Comparison of ENCODE assay signal across 17 cellular contexts in genomic region chr12:1740161-1740948, GRCh38. TPM values are rescaled to one million over a fixed set of nuclear protein-coding genes. Genes with fewer than 3 reads are reported as not detected.
DNase-seq lines count a peak whose midpoint lies in the region; ATAC-seq and TF ChIP-seq lines count a peak whose summit lies in the region.
"Had no signal": no experiment of that assay in that cellular context is flagged by ENCODE, and none has a peak within 500 bp of the region (broad histone marks: within the 10 kb centered on the region; RNA-seq: fewer than 3 reads in every experiment).

No MANE protein-coding gene starts in this region.

- no peak overlapping the region for H3K4me3 Mint-ChIP-seq in activated T-cell treated with anti-CD3 and anti-CD28 coated beads, Interleukin-2, amount 50 U/mL, for 72 hours
- H3K4me3 Mint-ChIP-seq in T-cell, result no peak overlapping the region
- H3K4me3 Mint-ChIP-seq: IgD-negative memory B cell had no signal

- no peaks in the 10 kb centered on the region for H3K9me3 Mint-ChIP-seq in activated T-cell treated with anti-CD3 and anti-CD28 coated beads, Interleukin-2, amount 50 U/mL, for 72 hours
- H3K9me3 Mint-ChIP-seq in T-cell, result no peaks in the 10 kb centered on the region
- H3K9me3 Mint-ChIP-seq: IgD-negative memory B cell had no signal

- H3K9me3 ChIP-seq in right lobe of liver (no peaks in the 10 kb centered on the region), subcutaneous abdominal adipose tissue (ENCODE audit: control insufficient read depth in 5 of 5, low read length in 5 of 5) (no peaks in the 10 kb centered on the region)
- H3K9me3 ChIP-seq: sigmoid colon, transverse colon had no signal

- peaks cover 27% of the 10 kb centered on the region for H3K4me1 Mint-ChIP-seq in activated T-cell treated with anti-CD3 and anti-CD28 coated beads, Interleukin-2, amount 50 U/mL, for 72 hours (ENCODE audit: low read depth)
- H3K4me1 Mint-ChIP-seq in T-cell, result peaks cover 54 to 55% (median 55%) of the 10 kb centered on the region in 3 donors

- no peak for TF ChIP-seq CTCF in right lobe of liver (IDR thresholded peaks at IDR 0.05)

- CTCF ChIA-PET in T-cell (lab: Charles Lee), result interaction anchor here in 1 of 2 donors (0.6 kb wide), 1 partner anchor 50 kb away, joined by 3 read pairs; no protein-coding TSS in a partner anchor

- H3K27me3 Mint-ChIP-seq in activated T-cell treated with anti-CD3 and anti-CD28 coated beads, Interleukin-2, amount 50 U/mL, for 72 hours (ENCODE audit: low read depth), result no peaks in the 10 kb centered on the region
- H3K27me3 Mint-ChIP-seq in T-cell, result no peaks in the 10 kb centered on the region
- H3K27me3 Mint-ChIP-seq: IgD-negative memory B cell had no signal

- no peak for TF ChIP-seq POLR2A in right lobe of liver (IDR thresholded peaks at IDR 0.05)

- peak overlapping the region in 1 of 5 donors; percentile 6 for H3K9ac ChIP-seq in subcutaneous abdominal adipose tissue (ENCODE audit: low read length in 5 of 5)

- no peaks in the 10 kb centered on the region for H3K36me3 ChIP-seq in right lobe of liver
- no peaks in the 10 kb centered on the region for H3K36me3 ChIP-seq in subcutaneous abdominal adipose tissue (ENCODE audit: control insufficient read depth in 5 of 5, insufficient read depth in 5 of 5, low read length in 5 of 5)
- H3K36me3 ChIP-seq: sigmoid colon, transverse colon had no signal

- H3K4me1 ChIP-seq in right lobe of liver (peaks cover 0 to 43% (median 7%) of the 10 kb centered on the region in 4 donors), subcutaneous abdominal adipose tissue (ENCODE audit: control insufficient read depth in 5 of 5, insufficient read depth in 5 of 5, low read length in 5 of 5) (peaks cover 3 to 46% (median 42%) of the 10 kb centered on the region in 5 donors)

- intact Hi-C loops in right lobe of liver (cut with DNase I), result no loop called here

- H3K27ac Mint-ChIP-seq in activated T-cell treated with anti-CD3 and anti-CD28 coated beads, Interleukin-2, amount 50 U/mL, for 72 hours, result peak overlapping the region; percentile 22
- H3K27ac Mint-ChIP-seq in T-cell, result peak overlapping the region; percentile 11 to 61

- no peak overlapping the region for H3K4me3 ChIP-seq in right lobe of liver
- H3K4me3 ChIP-seq in subcutaneous abdominal adipose tissue (ENCODE audit: low read depth in 1 of 5, low read length in 5 of 5), result no peak overlapping the region
- H3K4me3 ChIP-seq: sigmoid colon, transverse colon had no signal

- DNase-seq in activated T-cell treated with anti-CD3 and anti-CD28 coated beads, Interleukin-2, amount 50 U/mL, for 72 hours, result no peak
- no peak for DNase-seq in activated T-cell treated with anti-CD3 and anti-CD28 coated beads for 4 hours
- peak in 2 of 34 experiments; percentile 5 to 6 for DNase-seq in T-cell
- no peak for DNase-seq in right lobe of liver
- DNase-seq in stimulated activated CD4-positive, alpha-beta T cell treated with anti-CD3 and anti-CD28 coated beads, Interleukin-12 subunit alpha, Interleukin-12 subunit beta, amount 100 ng/mL, for 4 hours, result no peak
- DNase-seq: activated CD4-positive, alpha-beta T cell treated with anti-CD3 and anti-CD28 coated beads, Interleukin-2, amount 50 U/mL, for 48 hours; activated gamma-delta T cell; caudate nucleus; erythroblast; NCI-H187 treated with DMSO at 0.1 percent for 48 hours; sigmoid colon; T-helper 2 cell; transverse colon had no signal

- H3K36me3 Mint-ChIP-seq in activated T-cell treated with anti-CD3 and anti-CD28 coated beads, Interleukin-2, amount 50 U/mL, for 72 hours (ENCODE audit: insufficient read depth in 2 of 2), result peaks cover 0 to 4% of the 10 kb centered on the region in 2 donors
- H3K36me3 Mint-ChIP-seq in T-cell, result peaks cover 10% of the 10 kb centered on the region

- POLR2A ChIA-PET in T-cell (lab: Charles Lee), result no interaction called here

- H3K27me3 ChIP-seq in right lobe of liver (no peaks in the 10 kb centered on the region), subcutaneous abdominal adipose tissue (ENCODE audit: control insufficient read depth in 5 of 5, insufficient read depth in 4 of 5, low read length in 5 of 5) (no peaks in the 10 kb centered on the region)
- H3K27me3 ChIP-seq: sigmoid colon, transverse colon had no signal

- WGBS in right lobe of liver (ENCODE audit: insufficient coverage, low coverage, low lambda C conversion rate, missing lambda C conversion rate), result 45% methylated on average over 5 of the region's 5 CpGs

- no peak overlapping the region for H3K27ac ChIP-seq in right lobe of liver
- peak overlapping the region; percentile 57 for H3K27ac ChIP-seq in subcutaneous abdominal adipose tissue (ENCODE audit: low read depth, low read length)
- H3K27ac ChIP-seq: sigmoid colon had no signal

- ATAC-seq in activated T-cell treated with anti-CD3 and anti-CD28 coated beads, Interleukin-2, amount 50 U/mL, for 72 hours (replicated peaks in 1 of 2), result no peak
- ATAC-seq in T-cell (replicated peaks in 1 of 4) (no peak), right lobe of liver (peak in 3 of 4 donors; percentile 22 to 39 (median 34)), GM21526 (IDR thresholded peaks at IDR 0.05; ENCODE audit: low FRiP score, unreplicated experiment) (no peak), GM19467 (IDR thresholded peaks at IDR 0.05; ENCODE audit: unreplicated experiment) (no peak)

RNA-seq across cellular contexts. Expression of gene ADIPOR2, which starts 49.5 kb away (rescaled TPM):
- total RNA-seq in activated T-cell treated with anti-CD3 and anti-CD28 coated beads, Interleukin-2, amount 50 U/mL, for 72 hours, result 10 to 100 TPM; 37.0 to 43.5 TPM
- total RNA-seq in T-cell, result 10 to 100 TPM; 21.7 to 35.0 (median 33.4) TPM
- 100 to 1,000 TPM in 1 of 6 experiments, 10 to 100 TPM in 5; 46.5 to 108 (median 59.8) TPM for total RNA-seq in right lobe of liver

Comparison
In these comparisons a context has a peak if more than half of its experiments do, and no peak if none do; other contexts are left out.
1. ATAC-seq: peak in right lobe of liver (3 of 4); none in activated T-cell treated with anti-CD3 and anti-CD28 coated beads, Interleukin-2, amount 50 U/mL, for 72 hours (0 of 2), T-cell (0 of 4), GM21526 (single experiment) and GM19467 (single experiment).